In the genomic region with DNA sequence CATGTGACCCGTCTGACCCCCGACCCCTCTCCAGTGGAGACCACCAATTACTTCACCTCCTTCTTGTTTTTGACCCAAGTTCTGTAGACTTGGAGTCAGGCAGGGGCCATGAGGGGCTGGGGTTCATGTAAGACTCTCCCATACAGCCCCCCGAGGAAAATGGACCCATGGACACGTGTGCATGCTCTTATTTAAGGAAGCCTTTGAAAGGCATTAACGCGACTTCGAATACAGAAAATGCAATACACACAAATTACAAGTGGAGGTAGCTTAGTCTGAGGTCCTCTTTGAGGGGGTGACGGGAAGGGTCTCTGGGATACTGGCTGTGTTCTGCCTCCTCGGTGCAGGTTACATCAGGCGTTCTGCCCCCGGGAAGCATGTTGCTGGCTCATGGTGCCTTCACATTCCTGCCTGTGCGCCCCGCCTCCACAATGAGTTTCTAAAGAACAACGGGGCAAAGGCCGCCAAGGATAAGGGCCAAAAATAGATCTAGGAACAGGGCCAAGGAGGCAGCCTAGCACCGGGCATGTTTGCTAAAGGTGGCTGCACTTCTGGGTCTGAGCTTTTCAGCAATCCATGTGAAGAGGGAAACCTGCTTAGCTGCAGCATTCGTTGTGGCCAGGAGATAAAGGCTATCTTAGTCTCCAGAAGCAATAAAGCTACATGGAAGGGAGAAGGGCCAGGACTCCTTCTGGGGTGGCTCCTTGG, we compare ENCODE assay signal across 10 cellular contexts. TPM values are rescaled to one million over a fixed set of nuclear protein-coding genes. Genes with fewer than 3 reads are reported as not detected.
DNase-seq lines count a peak whose midpoint lies in the region; ATAC-seq and TF ChIP-seq lines count a peak whose summit lies in the region.
"Had no signal": no experiment of that assay in that cellular context is flagged by ENCODE, and none has a peak within 500 bp of the region (broad histone marks: within the 10 kb centered on the region; RNA-seq: fewer than 3 reads in every experiment).

No MANE protein-coding gene starts in this region.

- H3K4me1 ChIP-seq in ACC112 (ENCODE audit: control insufficient read depth, insufficient read depth, low read length, unreplicated experiment) (peaks cover 23% of the 10 kb centered on the region), PC-9 (replicated peaks; ENCODE audit: insufficient read depth) (peaks cover 27% of the 10 kb centered on the region), esophagus squamous epithelium (peaks cover 10 to 35% (median 14%) of the 10 kb centered on the region in 3 donors)

- H3K27ac Mint-ChIP-seq in CD4-positive, alpha-beta T cell, result no peak overlapping the region
- H3K27ac Mint-ChIP-seq: B cell; natural killer cell treated with Interleukin-12 subunit alpha and Interleukin-12 subunit beta and Interleukin-15 and Interleukin-18, amount 100 ng/mL, for 72 hours had no signal

- H2AFZ ChIP-seq in ACC112 (ENCODE audit: low read length, unreplicated experiment) (no peak overlapping the region), PC-9 (no peak overlapping the region)

- no peak for ATAC-seq in GM21381 (IDR thresholded peaks at IDR 0.05; ENCODE audit: unreplicated experiment)
- no peak for ATAC-seq in GM19452 (IDR thresholded peaks at IDR 0.05; ENCODE audit: unreplicated experiment)
- ATAC-seq in CD4-positive, alpha-beta T cell (ENCODE audit: poor library complexity), result no peak
- ATAC-seq: natural killer cell treated with Interleukin-12 subunit alpha and Interleukin-12 subunit beta and Interleukin-15 and Interleukin-18, amount 100 ng/mL, for 72 hours had no signal

- peaks cover 24% of the 10 kb centered on the region for H3F3A ChIP-seq in PC-9 (ENCODE audit: insufficient read depth, low read depth)

- peak overlapping the region; percentile 79 for H3K4me2 ChIP-seq in PC-9

- H3K9me2 ChIP-seq in PC-9 (ENCODE audit: insufficient read depth), result no peaks in the 10 kb centered on the region

- whole genome bisulfite sequencing in esophagus squamous epithelium, 2 donors, result 46 to 57% methylated on average over 11 to 13 of the region's 17 CpGs

- H3K27ac ChIP-seq in ACC112 (ENCODE audit: low read depth, low read length) (0 out of 2 replicates have a peak overlapping the region, but pooled peaks have one; percentile 10), PC-9 (peak overlapping the region; percentile 84), esophagus squamous epithelium (peak overlapping the region in 3 of 4 donors; percentile 62 to 75 (median 66))
- no peak overlapping the region for H3K27ac ChIP-seq in CD4-positive, alpha-beta T cell (ENCODE audit: low read depth, low read length)

- BruUV-seq in PC-9 (replicated peaks; lab: Mats Ljungman, UMichigan), result TSS peak; percentile 30

- no peaks in the 10 kb centered on the region for H3K79me2 ChIP-seq in ACC112 (ENCODE audit: control insufficient read depth, insufficient read depth, low read length, unreplicated experiment)
- no peaks in the 10 kb centered on the region for H3K79me2 ChIP-seq in PC-9 (ENCODE audit: low read depth)

- TF ChIP-seq POLR2A in esophagus squamous epithelium (IDR thresholded peaks at IDR 0.05), result no peak

- H3K9me3 ChIP-seq in PC-9 (ENCODE audit: insufficient read depth, low read depth) (no peaks in the 10 kb centered on the region), esophagus squamous epithelium (no peaks in the 10 kb centered on the region)
- H3K9me3 ChIP-seq in CD4-positive, alpha-beta T cell (ENCODE audit: control insufficient read depth, low read length), result no peaks in the 10 kb centered on the region

- peak; percentile 77 to 93 for DNase-seq in PC-9
- no peak for DNase-seq in esophagus squamous epithelium (lab: John Stamatoyannopoulos, UW)
- DNase-seq in myocyte (ENCODE audit: low read depth), result peak; percentile 30
- DNase-seq in activated T-cell treated with anti-CD3 and anti-CD28 coated beads, Interleukin-2, amount 50 U/mL, for 1 hour, result no peak
- DNase-seq in CD4-positive, alpha-beta T cell, result no peak

- no peaks in the 10 kb centered on the region for H3K4me1 Mint-ChIP-seq in CD4-positive, alpha-beta T cell (ENCODE audit: low read depth)

- peaks cover 15% of the 10 kb centered on the region for H3K27me3 Mint-ChIP-seq in CD4-positive, alpha-beta T cell

- H4K20me1 ChIP-seq in PC-9 (ENCODE audit: insufficient read depth), result no peaks in the 10 kb centered on the region

- POLR2A ChIA-PET in PC-9 (lab: Charles Lee; ENCODE audit: unreplicated experiment), result interaction anchor here (0.6 to 1.3 kb wide), 4 partner anchors 19 to 69 kb away, joined by 3 to 8 read pairs (median 5); no protein-coding TSS in a partner anchor
- POLR2A ChIA-PET in CD4-positive, alpha-beta T cell (lab: Charles Lee), result no interaction called here

- H3K27me3 ChIP-seq in ACC112 (ENCODE audit: insufficient read depth, low read length) (no peaks in the 10 kb centered on the region), PC-9 (ENCODE audit: insufficient read depth, low read depth) (no peaks in the 10 kb centered on the region), esophagus squamous epithelium (no peaks in the 10 kb centered on the region)
- no peaks in the 10 kb centered on the region for H3K27me3 ChIP-seq in CD4-positive, alpha-beta T cell (ENCODE audit: control insufficient read depth, insufficient read depth, low read length)

- TF ChIP-seq CTCF in PC-9 (conservative IDR thresholded peaks at IDR 0.05) (no peak), esophagus squamous epithelium (IDR thresholded peaks at IDR 0.05) (no peak)
- TF ChIP-seq CTCF in CD4-positive, alpha-beta T cell (IDR thresholded peaks at IDR 0.05), result no peak

- H3K4me3 ChIP-seq in ACC112 (ENCODE audit: low read depth, low read length), result no peak overlapping the region
- peak overlapping the region; percentile 36; the same call in 1 of the 2 replicates for H3K4me3 ChIP-seq in PC-9
- H3K4me3 ChIP-seq in esophagus squamous epithelium, result no peak overlapping the region

- peaks cover 4% of the 10 kb centered on the region; the same call in 1 of the 2 replicates for H3K36me3 ChIP-seq in ACC112 (ENCODE audit: insufficient read depth, low read length)
- H3K36me3 ChIP-seq in PC-9 (ENCODE audit: low read depth), result no peaks in the 10 kb centered on the region
- peaks cover 0 to 64% (median 9%) of the 10 kb centered on the region in 3 donors for H3K36me3 ChIP-seq in esophagus squamous epithelium

- no peaks in the 10 kb centered on the region for H3K9me3 Mint-ChIP-seq in CD4-positive, alpha-beta T cell
- H3K9me3 Mint-ChIP-seq: natural killer cell treated with Interleukin-12 subunit alpha and Interleukin-12 subunit beta and Interleukin-15 and Interleukin-18, amount 100 ng/mL, for 72 hours had no signal

- CTCF ChIA-PET in PC-9 (lab: Charles Lee), result interaction anchor here (0.6 to 1.0 kb wide), 4 partner anchors 18 to 87 kb away, joined by 3 to 6 read pairs (median 4); no protein-coding TSS in a partner anchor
- CTCF ChIA-PET in CD4-positive, alpha-beta T cell (lab: Charles Lee), result no interaction called here

- H3K4me3 Mint-ChIP-seq in CD4-positive, alpha-beta T cell, result no peak overlapping the region
- H3K4me3 Mint-ChIP-seq: B cell; natural killer cell treated with Interleukin-12 subunit alpha and Interleukin-12 subunit beta and Interleukin-15 and Interleukin-18, amount 100 ng/mL, for 72 hours had no signal

- intact Hi-C loops in PC-9 (cut with micrococcal nuclease; ENCODE audit: unreplicated experiment) (loop anchor here (1.0 to 2.0 kb wide), 4 partner anchors 17 to 59 kb away; no protein-coding TSS in a partner anchor), esophagus squamous epithelium (cut with DNase I) (no loop called here)
- intact Hi-C loops in CD4-positive, alpha-beta T cell (cut with DNase I, micrococcal nuclease), result no loop called here

- H3K36me3 Mint-ChIP-seq in CD4-positive, alpha-beta T cell (ENCODE audit: low read depth), result no peaks in the 10 kb centered on the region
- H3K36me3 Mint-ChIP-seq: natural killer cell treated with Interleukin-12 subunit alpha and Interleukin-12 subunit beta and Interleukin-15 and Interleukin-18, amount 100 ng/mL, for 72 hours had no signal

RNA-seq across cellular contexts. Expression of gene RAB20, which starts 54.5 kb away (rescaled TPM):
- total RNA-seq in PC-9 (2021) (31.9 and 41.0 TPM in 2 replicates), esophagus squamous epithelium (1 to 10 TPM; 1.3 to 7.2 (median 4.3) TPM), myocyte (0.29 and 0.47 TPM in 2 replicates)
- 0.69 TPM for polyA plus RNA-seq in myocyte (2012)
- total RNA-seq in CD4-positive, alpha-beta T cell, result 1 to 10 TPM in 1 of 2 experiments, under 1 TPM in 1; 0.89 to 1.4 TPM

Comparison
In these comparisons a context has a peak if more than half of its experiments do, and no peak if none do; other contexts are left out.
1. DNase-seq: peak in PC-9 (2 of 2) and myocyte (single experiment); none in esophagus squamous epithelium (single experiment), activated T-cell treated with anti-CD3 and anti-CD28 coated beads, Interleukin-2, amount 50 U/mL, for 1 hour (single experiment) and CD4-positive, alpha-beta T cell (0 of 10).